ENCODE assay signal across 1 cellular context in the genomic region with DNA sequence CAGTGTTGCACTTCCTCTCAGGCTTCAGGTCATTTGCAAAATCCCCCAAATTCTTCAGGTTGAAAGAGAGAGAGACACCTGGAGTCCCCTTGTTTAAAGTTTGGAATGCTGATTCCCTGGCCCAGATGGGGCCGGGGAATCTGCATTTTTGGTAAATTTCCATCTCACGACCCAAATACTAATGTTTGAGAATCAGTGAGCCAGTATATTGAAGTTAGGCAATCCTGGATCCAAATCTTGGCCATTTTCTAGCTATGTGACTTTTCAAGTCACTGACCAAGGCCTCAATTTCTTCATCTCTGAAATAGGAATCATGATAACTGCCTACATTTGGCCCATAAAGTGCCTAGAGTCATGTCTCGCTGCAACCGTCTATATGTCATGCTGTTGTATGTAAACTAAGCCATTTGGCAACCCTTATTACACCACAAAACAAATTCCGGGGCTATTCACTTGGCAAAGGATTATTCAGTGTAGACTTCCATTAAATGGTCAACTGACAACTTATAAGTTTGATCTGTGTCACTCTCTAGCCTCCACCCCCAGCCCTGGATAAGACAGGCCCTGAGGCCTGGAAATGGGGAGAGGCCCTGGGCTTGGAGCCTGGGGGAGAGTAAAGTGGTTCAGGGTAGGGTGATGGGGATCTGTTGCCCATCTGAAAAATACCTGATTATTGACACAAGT.
TF ChIP-seq lines count a peak whose summit lies in the region.

No MANE protein-coding gene starts in this region.

TF ChIP-seq in GM12878, 131 proteins besides CTCF, POLR2A, EP300 and RAD21 (continued from another document and continues in another):
- TF ChIP-seq, protein P1, sequence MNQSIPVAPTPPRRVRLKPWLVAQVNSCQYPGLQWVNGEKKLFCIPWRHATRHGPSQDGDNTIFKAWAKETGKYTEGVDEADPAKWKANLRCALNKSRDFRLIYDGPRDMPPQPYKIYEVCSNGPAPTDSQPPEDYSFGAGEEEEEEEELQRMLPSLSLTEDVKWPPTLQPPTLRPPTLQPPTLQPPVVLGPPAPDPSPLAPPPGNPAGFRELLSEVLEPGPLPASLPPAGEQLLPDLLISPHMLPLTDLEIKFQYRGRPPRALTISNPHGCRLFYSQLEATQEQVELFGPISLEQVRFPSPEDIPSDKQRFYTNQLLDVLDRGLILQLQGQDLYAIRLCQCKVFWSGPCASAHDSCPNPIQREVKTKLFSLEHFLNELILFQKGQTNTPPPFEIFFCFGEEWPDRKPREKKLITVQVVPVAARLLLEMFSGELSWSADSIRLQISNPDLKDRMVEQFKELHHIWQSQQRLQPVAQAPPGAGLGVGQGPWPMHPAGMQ (IDR thresholded peaks at IDR 0.05; ENCODE audit: borderline replicate concordance) = no peak
- TF ChIP-seq SUPT20H (IDR thresholded peaks at IDR 0.05; ENCODE audit: borderline replicate concordance, control insufficient read depth, low read depth, low read length) = no peak
- TF ChIP-seq, protein P2, sequence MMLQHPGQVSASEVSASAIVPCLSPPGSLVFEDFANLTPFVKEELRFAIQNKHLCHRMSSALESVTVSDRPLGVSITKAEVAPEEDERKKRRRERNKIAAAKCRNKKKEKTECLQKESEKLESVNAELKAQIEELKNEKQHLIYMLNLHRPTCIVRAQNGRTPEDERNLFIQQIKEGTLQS (IDR thresholded peaks at IDR 0.05; ENCODE audit: borderline replicate concordance, extremely low read depth, low read depth, low read length) = peak; percentile 61; the same call in 1 of the 2 replicates
- TF ChIP-seq CBX3 (IDR thresholded peaks at IDR 0.05; ENCODE audit: borderline replicate concordance, low read depth) = no peak
- TF ChIP-seq IKZF2 (IDR thresholded peaks at IDR 0.05) = no peak
- TF ChIP-seq HDAC2 (IDR thresholded peaks at IDR 0.05) = 0 out of 2 replicates have a peak, but pooled peaks have one; percentile 58
- no peak for TF ChIP-seq CHD2 (IDR thresholded peaks at IDR 0.05; ENCODE audit: borderline replicate concordance, low read depth, low read length)
- peak; percentile 87; the same call in 1 of the 2 replicates for TF ChIP-seq WRNIP1 (IDR thresholded peaks at IDR 0.05; ENCODE audit: borderline replicate concordance, low read depth, low read length)
- TF ChIP-seq E4F1 (IDR thresholded peaks at IDR 0.05; ENCODE audit: borderline replicate concordance, partially characterized antibody) = no peak
- TF ChIP-seq ZNF274 (IDR thresholded peaks at IDR 0.05; ENCODE audit: insufficient read depth, insufficient read length) = no peak
- TF ChIP-seq RCOR1 (conservative IDR thresholded peaks at IDR 0.05; ENCODE audit: low read depth, low read length) = peak; percentile 83; the same call in 1 of the 2 replicates
- TF ChIP-seq SP1 (IDR thresholded peaks at IDR 0.05; ENCODE audit: low read depth, low read length) = no peak
- peak; percentile 11 for TF ChIP-seq FOS (IDR thresholded peaks at IDR 0.05; ENCODE audit: borderline replicate concordance, extremely low read depth, insufficient read length)
- peak; percentile 61; the same call in 1 of the 2 replicates for TF ChIP-seq TCF7 (IDR thresholded peaks at IDR 0.05; ENCODE audit: borderline replicate concordance)
- TF ChIP-seq RELA (IDR thresholded peaks at IDR 0.05; ENCODE audit: borderline replicate concordance, partially characterized antibody) = peak; percentile 47
- TF ChIP-seq, protein P3, sequence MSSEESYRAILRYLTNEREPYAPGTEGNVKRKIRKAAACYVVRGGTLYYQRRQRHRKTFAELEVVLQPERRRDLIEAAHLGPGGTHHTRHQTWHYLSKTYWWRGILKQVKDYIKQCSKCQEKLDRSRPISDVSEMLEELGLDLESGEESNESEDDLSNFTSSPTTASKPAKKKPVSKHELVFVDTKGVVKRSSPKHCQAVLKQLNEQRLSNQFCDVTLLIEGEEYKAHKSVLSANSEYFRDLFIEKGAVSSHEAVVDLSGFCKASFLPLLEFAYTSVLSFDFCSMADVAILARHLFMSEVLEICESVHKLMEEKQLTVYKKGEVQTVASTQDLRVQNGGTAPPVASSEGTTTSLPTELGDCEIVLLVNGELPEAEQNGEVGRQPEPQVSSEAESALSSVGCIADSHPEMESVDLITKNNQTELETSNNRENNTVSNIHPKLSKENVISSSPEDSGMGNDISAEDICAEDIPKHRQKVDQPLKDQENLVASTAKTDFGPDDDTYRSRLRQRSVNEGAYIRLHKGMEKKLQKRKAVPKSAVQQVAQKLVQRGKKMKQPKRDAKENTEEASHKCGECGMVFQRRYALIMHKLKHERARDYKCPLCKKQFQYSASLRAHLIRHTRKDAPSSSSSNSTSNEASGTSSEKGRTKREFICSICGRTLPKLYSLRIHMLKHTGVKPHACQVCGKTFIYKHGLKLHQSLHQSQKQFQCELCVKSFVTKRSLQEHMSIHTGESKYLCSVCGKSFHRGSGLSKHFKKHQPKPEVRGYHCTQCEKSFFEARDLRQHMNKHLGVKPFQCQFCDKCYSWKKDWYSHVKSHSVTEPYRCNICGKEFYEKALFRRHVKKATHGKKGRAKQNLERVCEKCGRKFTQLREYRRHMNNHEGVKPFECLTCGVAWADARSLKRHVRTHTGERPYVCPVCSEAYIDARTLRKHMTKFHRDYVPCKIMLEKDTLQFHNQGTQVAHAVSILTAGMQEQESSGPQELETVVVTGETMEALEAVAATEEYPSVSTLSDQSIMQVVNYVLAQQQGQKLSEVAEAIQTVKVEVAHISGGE (CRISPR knock-in tag; IDR thresholded peaks at IDR 0.05) = no peak
- TF ChIP-seq DPF2 (IDR thresholded peaks at IDR 0.05) = no peak
- no peak for TF ChIP-seq SIX5 (IDR thresholded peaks at IDR 0.05; ENCODE audit: low read depth, low read length, severe bottlenecking)
- TF ChIP-seq ZNF622 (IDR thresholded peaks at IDR 0.05) = no peak
- peak in 1 of 2 experiments; percentile 70; a peak in 1 of 4 replicates for TF ChIP-seq BHLHE40 (IDR thresholded peaks at IDR 0.05; ENCODE audit: borderline replicate concordance in 1 of 2, low read depth in 2 of 2, low read length in 1 of 2)
- TF ChIP-seq LARP7 (IDR thresholded peaks at IDR 0.05) = 0 out of 2 replicates have a peak, but pooled peaks have one; percentile 11
- no peak for TF ChIP-seq KAT2A (conservative IDR thresholded peaks at IDR 0.05; ENCODE audit: control insufficient read depth, low read depth, low read length)
- TF ChIP-seq, protein P4, sequence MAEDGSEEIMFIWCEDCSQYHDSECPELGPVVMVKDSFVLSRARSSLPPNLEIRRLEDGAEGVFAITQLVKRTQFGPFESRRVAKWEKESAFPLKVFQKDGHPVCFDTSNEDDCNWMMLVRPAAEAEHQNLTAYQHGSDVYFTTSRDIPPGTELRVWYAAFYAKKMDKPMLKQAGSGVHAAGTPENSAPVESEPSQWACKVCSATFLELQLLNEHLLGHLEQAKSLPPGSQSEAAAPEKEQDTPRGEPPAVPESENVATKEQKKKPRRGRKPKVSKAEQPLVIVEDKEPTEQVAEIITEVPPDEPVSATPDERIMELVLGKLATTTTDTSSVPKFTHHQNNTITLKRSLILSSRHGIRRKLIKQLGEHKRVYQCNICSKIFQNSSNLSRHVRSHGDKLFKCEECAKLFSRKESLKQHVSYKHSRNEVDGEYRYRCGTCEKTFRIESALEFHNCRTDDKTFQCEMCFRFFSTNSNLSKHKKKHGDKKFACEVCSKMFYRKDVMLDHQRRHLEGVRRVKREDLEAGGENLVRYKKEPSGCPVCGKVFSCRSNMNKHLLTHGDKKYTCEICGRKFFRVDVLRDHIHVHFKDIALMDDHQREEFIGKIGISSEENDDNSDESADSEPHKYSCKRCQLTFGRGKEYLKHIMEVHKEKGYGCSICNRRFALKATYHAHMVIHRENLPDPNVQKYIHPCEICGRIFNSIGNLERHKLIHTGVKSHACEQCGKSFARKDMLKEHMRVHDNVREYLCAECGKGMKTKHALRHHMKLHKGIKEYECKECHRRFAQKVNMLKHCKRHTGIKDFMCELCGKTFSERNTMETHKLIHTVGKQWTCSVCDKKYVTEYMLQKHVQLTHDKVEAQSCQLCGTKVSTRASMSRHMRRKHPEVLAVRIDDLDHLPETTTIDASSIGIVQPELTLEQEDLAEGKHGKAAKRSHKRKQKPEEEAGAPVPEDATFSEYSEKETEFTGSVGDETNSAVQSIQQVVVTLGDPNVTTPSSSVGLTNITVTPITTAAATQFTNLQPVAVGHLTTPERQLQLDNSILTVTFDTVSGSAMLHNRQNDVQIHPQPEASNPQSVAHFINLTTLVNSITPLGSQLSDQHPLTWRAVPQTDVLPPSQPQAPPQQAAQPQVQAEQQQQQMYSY (CRISPR knock-in tag; IDR thresholded peaks at IDR 0.05) = no peak
- TF ChIP-seq EED (IDR thresholded peaks at IDR 0.05; ENCODE audit: low read depth) = no peak
- TF ChIP-seq, protein P5, sequence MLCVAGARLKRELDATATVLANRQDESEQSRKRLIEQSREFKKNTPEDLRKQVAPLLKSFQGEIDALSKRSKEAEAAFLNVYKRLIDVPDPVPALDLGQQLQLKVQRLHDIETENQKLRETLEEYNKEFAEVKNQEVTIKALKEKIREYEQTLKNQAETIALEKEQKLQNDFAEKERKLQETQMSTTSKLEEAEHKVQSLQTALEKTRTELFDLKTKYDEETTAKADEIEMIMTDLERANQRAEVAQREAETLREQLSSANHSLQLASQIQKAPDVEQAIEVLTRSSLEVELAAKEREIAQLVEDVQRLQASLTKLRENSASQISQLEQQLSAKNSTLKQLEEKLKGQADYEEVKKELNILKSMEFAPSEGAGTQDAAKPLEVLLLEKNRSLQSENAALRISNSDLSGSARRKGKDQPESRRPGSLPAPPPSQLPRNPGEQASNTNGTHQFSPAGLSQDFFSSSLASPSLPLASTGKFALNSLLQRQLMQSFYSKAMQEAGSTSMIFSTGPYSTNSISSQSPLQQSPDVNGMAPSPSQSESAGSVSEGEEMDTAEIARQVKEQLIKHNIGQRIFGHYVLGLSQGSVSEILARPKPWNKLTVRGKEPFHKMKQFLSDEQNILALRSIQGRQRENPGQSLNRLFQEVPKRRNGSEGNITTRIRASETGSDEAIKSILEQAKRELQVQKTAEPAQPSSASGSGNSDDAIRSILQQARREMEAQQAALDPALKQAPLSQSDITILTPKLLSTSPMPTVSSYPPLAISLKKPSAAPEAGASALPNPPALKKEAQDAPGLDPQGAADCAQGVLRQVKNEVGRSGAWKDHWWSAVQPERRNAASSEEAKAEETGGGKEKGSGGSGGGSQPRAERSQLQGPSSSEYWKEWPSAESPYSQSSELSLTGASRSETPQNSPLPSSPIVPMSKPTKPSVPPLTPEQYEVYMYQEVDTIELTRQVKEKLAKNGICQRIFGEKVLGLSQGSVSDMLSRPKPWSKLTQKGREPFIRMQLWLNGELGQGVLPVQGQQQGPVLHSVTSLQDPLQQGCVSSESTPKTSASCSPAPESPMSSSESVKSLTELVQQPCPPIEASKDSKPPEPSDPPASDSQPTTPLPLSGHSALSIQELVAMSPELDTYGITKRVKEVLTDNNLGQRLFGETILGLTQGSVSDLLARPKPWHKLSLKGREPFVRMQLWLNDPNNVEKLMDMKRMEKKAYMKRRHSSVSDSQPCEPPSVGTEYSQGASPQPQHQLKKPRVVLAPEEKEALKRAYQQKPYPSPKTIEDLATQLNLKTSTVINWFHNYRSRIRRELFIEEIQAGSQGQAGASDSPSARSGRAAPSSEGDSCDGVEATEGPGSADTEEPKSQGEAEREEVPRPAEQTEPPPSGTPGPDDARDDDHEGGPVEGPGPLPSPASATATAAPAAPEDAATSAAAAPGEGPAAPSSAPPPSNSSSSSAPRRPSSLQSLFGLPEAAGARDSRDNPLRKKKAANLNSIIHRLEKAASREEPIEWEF (IDR thresholded peaks at IDR 0.05; ENCODE audit: insufficient replicate concordance, low read depth, low read length) = peak; percentile 63
- no peak for TF ChIP-seq BRCA1 (IDR thresholded peaks at IDR 0.05; ENCODE audit: low read depth, low read length)
- TF ChIP-seq SRF (IDR thresholded peaks at IDR 0.05; ENCODE audit: low read depth in 2 of 2, low read length in 2 of 2) = no peak
- no peak for TF ChIP-seq USF2 (IDR thresholded peaks at IDR 0.05; ENCODE audit: borderline replicate concordance, low read depth, low read length)
- peak; percentile 25; the same call in 1 of the 2 replicates for TF ChIP-seq RB1 (IDR thresholded peaks at IDR 0.05; ENCODE audit: borderline replicate concordance)
- TF ChIP-seq POLR2AphosphoS5 (IDR thresholded peaks at IDR 0.05; ENCODE audit: low read length) = no peak
- no peak for TF ChIP-seq HDGF (IDR thresholded peaks at IDR 0.05)
- no peak for TF ChIP-seq MYC (IDR thresholded peaks at IDR 0.05; ENCODE audit: insufficient read depth, insufficient read length, insufficient replicate concordance, low read length, severe bottlenecking)
- no peak for TF ChIP-seq BCL3 (IDR thresholded peaks at IDR 0.05; ENCODE audit: borderline replicate concordance, insufficient read depth, low read depth, low read length, poor library complexity, severe bottlenecking)
- no peak for TF ChIP-seq PAX8 (IDR thresholded peaks at IDR 0.05)
- peak; percentile 87 for TF ChIP-seq STAT3 (IDR thresholded peaks at IDR 0.05; ENCODE audit: low read depth, low read length)
- no peak for TF ChIP-seq SIN3A (IDR thresholded peaks at IDR 0.05; ENCODE audit: low read depth, low read length)
